Comparison of ENCODE assay signal across 11 cellular contexts in the genomic region with DNA sequence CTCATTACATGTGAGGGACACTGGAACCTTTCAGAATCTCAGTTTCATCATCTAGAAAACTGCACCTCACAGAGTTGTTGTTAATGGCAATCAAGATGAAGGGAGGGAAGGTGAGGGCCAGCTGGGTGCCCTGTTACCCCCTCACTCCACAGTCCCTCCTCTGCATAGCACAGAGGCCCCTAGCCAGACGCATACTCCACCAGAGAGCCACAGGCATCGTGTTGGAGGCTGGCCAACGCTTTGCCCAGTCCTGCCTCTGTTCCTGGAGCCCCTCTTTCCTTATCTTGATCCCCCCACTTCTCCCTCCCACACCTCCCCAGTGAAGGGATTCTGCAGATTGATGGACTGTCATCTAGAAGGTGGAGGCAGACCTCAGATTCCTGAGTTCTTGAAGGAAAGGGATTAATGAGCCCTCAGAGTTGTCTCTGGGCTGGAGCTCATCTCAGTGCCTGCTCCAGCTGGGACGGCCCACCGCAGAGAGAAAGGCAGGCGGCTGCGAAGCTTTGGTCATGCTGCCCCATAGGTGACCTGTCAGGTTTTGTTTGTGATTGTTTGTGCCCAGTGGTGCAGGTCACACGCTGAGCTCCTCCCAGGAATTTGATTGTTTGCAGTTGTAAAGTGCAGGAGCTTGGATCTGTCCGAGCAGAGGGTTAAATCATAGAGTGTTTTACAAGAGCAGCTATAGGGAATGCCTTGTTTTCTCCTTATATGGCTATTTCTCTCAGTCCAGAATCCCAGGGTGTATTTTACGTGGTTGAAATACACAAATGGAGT.
DNase-seq lines count a peak whose midpoint lies in the region; ATAC-seq, FAIRE-seq and TF ChIP-seq lines count a peak whose summit lies in the region.
"Had no signal": no experiment of that assay in that cellular context is flagged by ENCODE, and none has a peak within 500 bp of the region (broad histone marks: within the 10 kb centered on the region; RNA-seq: fewer than 3 reads in every experiment).

No MANE protein-coding gene starts in this region.

- TF ChIP-seq POLR2A in sigmoid colon (IDR thresholded peaks at IDR 0.05), result no peak

- peak; percentile 10 for ATAC-seq in HG02759 (IDR thresholded peaks at IDR 0.05; ENCODE audit: unreplicated experiment)
- no peak for ATAC-seq in GM21723 (IDR thresholded peaks at IDR 0.05; ENCODE audit: unreplicated experiment)

- TF ChIP-seq CTCF in sigmoid colon (IDR thresholded peaks at IDR 0.05), result no peak

- no peak for TF ChIP-seq EP300 in sigmoid colon (IDR thresholded peaks at IDR 0.05)

- peak; percentile 70 for FAIRE-seq in TTC549 (lab: Jason Lieb, UNC)
- FAIRE-seq: GM19239, small intestine had no signal

- intact Hi-C loops in sigmoid colon (cut with DNase I), result loop anchor here (10.0 kb wide), 1 partner anchor 115 kb away; no protein-coding TSS in a partner anchor

- peak; percentile 63 for DNase-seq in iPS-NIHi7 (ENCODE audit: extremely low spot score)
- DNase-seq in sigmoid colon, result no peak
- DNase-seq in stimulated activated CD4-positive, alpha-beta T cell treated with anti-CD3 and anti-CD28 coated beads, Interleukin-12 subunit alpha, Interleukin-12 subunit beta, amount 100 ng/mL, for 4 hours, result no peak
- no peak for DNase-seq in activated CD8-positive, alpha-beta memory T cell treated with anti-CD3 and anti-CD28 coated beads for 24 hours
- DNase-seq: activated gamma-delta T cell treated with Interleukin-2 at 50 U/mL for 16 hours had no signal

- H3K27ac ChIP-seq in sigmoid colon, result peak overlapping the region in 3 of 4 donors; percentile 53 to 62 (median 55)
- H3K27ac ChIP-seq: SJCRH30 had no signal

- H3K27me3 ChIP-seq in sigmoid colon, result no peaks in the 10 kb centered on the region
- H3K27me3 ChIP-seq: SJCRH30 had no signal

- 56 to 63% methylated on average over 10 of the region's 10 CpGs for WGBS in sigmoid colon, 2 donors

- H3K4me3 ChIP-seq in sigmoid colon, result peak overlapping the region in 1 of 4 donors; percentile 0
- H3K4me3 ChIP-seq: SJCRH30 had no signal

- H3K36me3 ChIP-seq in sigmoid colon, result no peaks in the 10 kb centered on the region
- H3K36me3 ChIP-seq: SJCRH30 had no signal

- peaks cover 0 to 24% (median 20%) of the 10 kb centered on the region in 4 donors for H3K4me1 ChIP-seq in sigmoid colon

- H3K9me3 ChIP-seq in sigmoid colon, result no peaks in the 10 kb centered on the region
- H3K9me3 ChIP-seq: SJCRH30 had no signal
